In genomic region chr6:69019832-69020231, GRCh38 we compare ENCODE assay signal across 23 cellular contexts.
DNase-seq lines count a peak whose midpoint lies in the region; ATAC-seq and TF ChIP-seq lines count a peak whose summit lies in the region.
"Had no signal": no experiment of that assay in that cellular context is flagged by ENCODE, and none has a peak within 500 bp of the region (broad histone marks: within the 10 kb centered on the region; RNA-seq: fewer than 3 reads in every experiment).

No MANE protein-coding gene starts in this region.

- H3K4me3 ChIP-seq in fibroblast of mammary gland (ENCODE audit: control insufficient read depth, low read depth, low read length): no peak overlapping the region
- H3K4me3 ChIP-seq in trophoblast cell (ENCODE audit: low read depth, low read length): no peak overlapping the region
- H3K4me3 ChIP-seq in aorta (ENCODE audit: low read length in 2 of 2): no peak overlapping the region
- H3K4me3 ChIP-seq: esophagus squamous epithelium, left lung, right atrium auricular region had no signal

- no peak overlapping the region for H3K4ac ChIP-seq in trophoblast cell (ENCODE audit: low read depth, low read length)

- H4K91ac ChIP-seq in trophoblast cell (ENCODE audit: low read depth, low read length): no peak overlapping the region

- H3K9ac ChIP-seq in trophoblast cell (ENCODE audit: low read length): no peak overlapping the region

- no peaks in the 10 kb centered on the region for H3K36me3 ChIP-seq in trophoblast cell (ENCODE audit: control insufficient read depth in 1 of 2, insufficient read depth in 2 of 2, low read length in 2 of 2)
- no peaks in the 10 kb centered on the region for H3K36me3 ChIP-seq in aorta (ENCODE audit: control insufficient read depth in 1 of 2, insufficient read depth in 2 of 2, low read length in 1 of 2)
- H3K36me3 ChIP-seq: esophagus squamous epithelium, left lung, right atrium auricular region had no signal

- no peak overlapping the region for H3K27ac ChIP-seq in RWPE1
- no peak overlapping the region for H3K27ac ChIP-seq in trophoblast cell (ENCODE audit: low read depth, low read length)
- no peak overlapping the region for H3K27ac ChIP-seq in aorta (ENCODE audit: low read depth in 1 of 2, low read length in 2 of 2)
- H3K27ac ChIP-seq: esophagus squamous epithelium, left lung, right atrium auricular region had no signal

- H3K9me3 ChIP-seq in trophoblast cell (ENCODE audit: insufficient read depth, low read depth, low read length) (no peaks in the 10 kb centered on the region), aorta (ENCODE audit: control insufficient read depth, low read length) (no peaks in the 10 kb centered on the region)
- H3K9me3 ChIP-seq: esophagus squamous epithelium, left lung, right atrium auricular region had no signal

- no peaks in the 10 kb centered on the region for H3K4me1 ChIP-seq in trophoblast cell (ENCODE audit: control insufficient read depth in 1 of 2, insufficient read depth in 2 of 2, low read length in 2 of 2)
- H3K4me1 ChIP-seq in aorta (ENCODE audit: control insufficient read depth in 1 of 2, insufficient read depth in 2 of 2, low read length in 2 of 2): no peaks in the 10 kb centered on the region
- H3K4me1 ChIP-seq: esophagus squamous epithelium, left lung, right atrium auricular region had no signal

- ATAC-seq in HG02588 (IDR thresholded peaks at IDR 0.05; ENCODE audit: unreplicated experiment) (no peak), aorta (ENCODE audit: low FRiP score) (no peak)
- ATAC-seq: HCT116; left lung; naive thymus-derived CD8-positive, alpha-beta T cell; stimulated activated naive CD8-positive, alpha-beta T cell treated with anti-CD3 and anti-CD28 coated beads, Interleukin-15, Interleukin-2, amounts not matched to agents 100 U/mL and 50 U/mL, for 24 hours had no signal

- CTCF ChIA-PET in RWPE1 (lab: Yijun Ruan, JAX): no interaction called here

- H2BK5ac ChIP-seq in trophoblast cell (ENCODE audit: low read depth, low read length, poor library complexity): no peak overlapping the region

- H3K27me3 ChIP-seq in trophoblast cell (ENCODE audit: insufficient read depth, low read length): no peaks in the 10 kb centered on the region
- H3K27me3 ChIP-seq in aorta (ENCODE audit: control insufficient read depth in 1 of 2, insufficient read depth in 2 of 2, low read length in 1 of 2): no peaks in the 10 kb centered on the region
- H3K27me3 ChIP-seq: esophagus squamous epithelium, left lung, right atrium auricular region had no signal

- no peak overlapping the region for H3K18ac ChIP-seq in trophoblast cell (ENCODE audit: low read length)

- H4K8ac ChIP-seq in trophoblast cell (ENCODE audit: low read depth, low read length): no peak overlapping the region

- no CpG with 5 or more reads among the region's 4 CpGs for WGBS in trophoblast cell (ENCODE audit: extremely low coverage, insufficient coverage, insufficient read length)
- WGBS in aorta, 2 donors: 65 to 75% methylated on average over 4 of the region's 4 CpGs

- no peak overlapping the region for H3K23ac ChIP-seq in trophoblast cell (ENCODE audit: low read length)

- H3K79me2 ChIP-seq in trophoblast cell (ENCODE audit: control insufficient read depth, insufficient read depth, low read length, poor library complexity): no peaks in the 10 kb centered on the region

- no peak overlapping the region for H2AFZ ChIP-seq in trophoblast cell (ENCODE audit: insufficient read depth, low read length, poor library complexity)

- H3K79me1 ChIP-seq in trophoblast cell (ENCODE audit: low read length): no peaks in the 10 kb centered on the region

- TF ChIP-seq CTCF in RWPE1 (conservative IDR thresholded peaks at IDR 0.05; ENCODE audit: low read depth): no peak
- TF ChIP-seq CTCF in fibroblast of mammary gland (conservative IDR thresholded peaks at IDR 0.05; ENCODE audit: control insufficient read depth, insufficient read depth, low read depth, low read length): no peak

- intact Hi-C loops in aorta (cut with DNase I): no loop called here

- no peak overlapping the region for H2AK5ac ChIP-seq in trophoblast cell (ENCODE audit: low read length)

- H3K4me2 ChIP-seq in trophoblast cell (ENCODE audit: low read length): no peak overlapping the region

- POLR2A ChIA-PET in RWPE1 (lab: Yijun Ruan, JAX; ENCODE audit: low non-redundant PET): no interaction called here

- H2BK120ac ChIP-seq in trophoblast cell (ENCODE audit: insufficient read depth, low read length, poor library complexity): no peak overlapping the region

- H4K12ac ChIP-seq in trophoblast cell (ENCODE audit: low read depth, low read length): no peak overlapping the region

- H3K14ac ChIP-seq in trophoblast cell (ENCODE audit: low read length): no peak overlapping the region

- no peak overlapping the region for H2BK12ac ChIP-seq in trophoblast cell (ENCODE audit: low read length)

- DNase-seq in ELR (ENCODE audit: low read depth) (peak; percentile 92), RWPE1 (ENCODE audit: low spot score) (peak; percentile 4), fibroblast of mammary gland (ENCODE audit: low read depth) (peak; percentile 8), trophoblast cell (peak; percentile 15 to 47), foreskin melanocyte (no peak), NCI-H446 (lab: John Stamatoyannopoulos, UW) (no peak), aorta (no peak)
- DNase-seq: activated T-cell treated with anti-CD3 and anti-CD28 coated beads, Interleukin-2, amount 50 U/mL, for 24 hours; endodermal cell; esophagus squamous epithelium; left lung; naive thymus-derived CD8-positive, alpha-beta T cell; NCI-H1105; NCI-H2029; NCI-H226; NCI-H774; occipital lobe; SIG-M5; stimulated activated CD4-positive, alpha-beta T cell treated with anti-CD3 and anti-CD28 coated beads, Interleukin-4, amount 100 ng/mL, for 24 hours; stimulated activated naive CD8-positive, alpha-beta T cell treated with anti-CD3 and anti-CD28 coated beads, Interleukin-15, Interleukin-2, amounts not matched to agents 100 U/mL and 50 U/mL, for 24 hours had no signal

Comparison
In these comparisons a context has a peak if more than half of its experiments do, and no peak if none do; other contexts are left out.
1. DNase-seq: peak in ELR (single experiment), RWPE1 (single experiment), fibroblast of mammary gland (single experiment) and trophoblast cell (2 of 2); none in foreskin melanocyte (single experiment), NCI-H446 (0 of 2) and aorta (0 of 2).